In genomic region chr1:56645663-56646330, GRCh38 we compare ENCODE assay signal across 8 cellular contexts.
A peak's percentile ranks its signal among the peaks of the same experiment; 100 is the strongest.
DNase-seq lines count a peak whose midpoint lies in the region; ATAC-seq and TF ChIP-seq lines count a peak whose summit lies in the region.

No MANE protein-coding gene starts in this region.

- no peak for ATAC-seq in HG02840 (IDR thresholded peaks at IDR 0.05; ENCODE audit: low FRiP score, unreplicated experiment)
- no peak for ATAC-seq in HG02610 (IDR thresholded peaks at IDR 0.05; ENCODE audit: unreplicated experiment)

- H3K4me3 ChIP-seq in epithelial cell of esophagus (ENCODE audit: low read length) = peak overlapping the region; percentile 43
- H3K4me3 ChIP-seq in mucosa of rectum (ENCODE audit: low read length in 2 of 2) = peak overlapping the region; percentile 73 to 76

- H3K9ac ChIP-seq in mucosa of rectum (ENCODE audit: low read depth in 1 of 2, low read length in 2 of 2) = peak overlapping the region; percentile 35 to 66

- no peak for TF ChIP-seq CTCF in epithelial cell of esophagus (IDR thresholded peaks at IDR 0.05; ENCODE audit: insufficient read depth, low read depth, low read length, missing control alignments)

- H3K9me3 ChIP-seq in mucosa of rectum (ENCODE audit: control insufficient read depth in 2 of 2, low read length in 2 of 2) = no peaks in the 10 kb centered on the region

- H3K27ac ChIP-seq in mucosa of rectum (ENCODE audit: low read depth in 2 of 2, low read length in 2 of 2) = peak overlapping the region in 1 of 2 donors; percentile 12

- H3K4me1 ChIP-seq in mucosa of rectum (ENCODE audit: control insufficient read depth in 2 of 2, insufficient read depth in 2 of 2, low read length in 2 of 2) = peaks cover 4 to 9% of the 10 kb centered on the region in 2 donors

- no peaks in the 10 kb centered on the region for H3K36me3 ChIP-seq in mucosa of rectum (ENCODE audit: control insufficient read depth in 2 of 2, insufficient read depth in 2 of 2, low read length in 2 of 2)

- H3K27me3 ChIP-seq in mucosa of rectum (ENCODE audit: control insufficient read depth in 2 of 2, insufficient read depth in 2 of 2, low read length in 2 of 2) = no peaks in the 10 kb centered on the region

- DNase-seq in NCI-H1092 treated with DMSO at 0.1 percent for 48 hours (lab: John Stamatoyannopoulos, UW) (peak; percentile 9), NCI-H1092 (lab: John Stamatoyannopoulos, UW) (no peak), NCI-H526 (lab: John Stamatoyannopoulos, UW) (peak; percentile 50 to 77), epithelial cell of esophagus (ENCODE audit: low read depth) (peak; percentile 13)
- DNase-seq in activated CD8-positive, alpha-beta memory T cell treated with anti-CD3 and anti-CD28 coated beads, Interleukin-2, amount 50 U/mL, for 4 hours = no peak

Comparison
In these comparisons a context has a peak if more than half of its experiments do, and no peak if none do; other contexts are left out.
1. DNase-seq: peak in NCI-H1092 treated with DMSO at 0.1 percent for 48 hours (single experiment), NCI-H526 (2 of 2) and epithelial cell of esophagus (single experiment); none in NCI-H1092 (single experiment) and activated CD8-positive, alpha-beta memory T cell treated with anti-CD3 and anti-CD28 coated beads, Interleukin-2, amount 50 U/mL, for 4 hours (single experiment).